In genomic region chr7:103296901-103297836, GRCh38 we compare ENCODE assay signal across 8 cellular contexts. TPM values are rescaled to one million over a fixed set of nuclear protein-coding genes. Genes with fewer than 3 reads are reported as not detected.
DNase-seq lines count a peak whose midpoint lies in the region; ATAC-seq and TF ChIP-seq lines count a peak whose summit lies in the region.

Gene PMPCB (plus strand): TSS chr7:103297435. CDS start chr7:103297460, 25 bp downstream.

- peak; percentile 91 for DNase-seq in ELR (ENCODE audit: low read depth)
- DNase-seq in H4 (ENCODE audit: low spot score): peak; percentile 93
- peak; percentile 73 for DNase-seq in LNCaP clone FGC (ENCODE audit: low read depth)
- peak; percentile 93 for DNase-seq in RWPE1 (ENCODE audit: low spot score)
- peak; percentile 92 for DNase-seq in activated T-helper 2 cell treated with anti-CD3 and anti-CD28 coated beads, Interferon-gamma antibody, Interleukin-2, Interleukin-4, amounts not matched to agents 10 μg/mL and 5 μg/mL and 100 μg/mL, durations not matched to agents 14 hours and 24 hours and 36 hours (ENCODE audit: low spot score)
- DNase-seq in fibroblast of mammary gland (ENCODE audit: low read depth): peak; percentile 90
- DNase-seq in natural killer cell: peak; percentile 96
- peak; percentile 96 for DNase-seq in stimulated activated naive CD4-positive, alpha-beta T cell treated with Interleukin-2 at 50 U/mL for 16 hours (lab: John Stamatoyannopoulos, UW)

- POLR2A ChIA-PET in RWPE1 (lab: Yijun Ruan, JAX; ENCODE audit: low non-redundant PET): no interaction called here

- peaks cover 6% of the 10 kb centered on the region for H3K27me3 Mint-ChIP-seq in activated T-helper 2 cell treated with anti-CD3 and anti-CD28 coated beads, Interferon-gamma antibody, Interleukin-2, Interleukin-4, amounts not matched to agents 10 μg/mL and 5 μg/mL and 100 μg/mL, durations not matched to agents 14 hours and 24 hours and 36 hours (ENCODE audit: low read depth)
- peaks cover 0 to 17% of the 10 kb centered on the region in 2 donors for H3K27me3 Mint-ChIP-seq in natural killer cell (ENCODE audit: low read depth in 2 of 2)

- intact Hi-C loops in activated T-helper 2 cell treated with anti-CD3 and anti-CD28 coated beads, Interferon-gamma antibody, Interleukin-2, Interleukin-4, amounts not matched to agents 10 μg/mL and 5 μg/mL and 100 μg/mL, durations not matched to agents 14 hours and 24 hours and 36 hours (cut with micrococcal nuclease): loop anchor here (5.0 kb wide), 1 partner anchor 50 kb away; the partner anchor contains the start of gene PSMC2
- intact Hi-C loops in natural killer cell (cut with micrococcal nuclease): loop anchor here (1.0 to 5.0 kb wide), 4 partner anchors 17 to 860 kb away; partner anchors contain the start of gene PSMC2

- peak; percentile 98 to 100 (median 98) for ATAC-seq in natural killer cell

- CTCF ChIA-PET in RWPE1 (lab: Yijun Ruan, JAX): interaction anchor here (0.6 to 0.8 kb wide), 7 partner anchors 46 to 1034 kb away, joined by 3 to 8 read pairs (median 3); no protein-coding TSS in a partner anchor

- peak; percentile 97 for TF ChIP-seq CTCF in LNCaP clone FGC (IDR thresholded peaks at IDR 0.05; ENCODE audit: control insufficient read depth, extremely low read depth, insufficient read depth)
- peak; percentile 98 for TF ChIP-seq CTCF in RWPE1 (conservative IDR thresholded peaks at IDR 0.05; ENCODE audit: low read depth)
- peak; percentile 94 for TF ChIP-seq CTCF in fibroblast of mammary gland (conservative IDR thresholded peaks at IDR 0.05; ENCODE audit: control insufficient read depth, insufficient read depth, low read depth, low read length)
- TF ChIP-seq CTCF in natural killer cell (IDR thresholded peaks at IDR 0.05): peak; percentile 89

- H3K27ac Mint-ChIP-seq in activated T-helper 2 cell treated with anti-CD3 and anti-CD28 coated beads, Interferon-gamma antibody, Interleukin-2, Interleukin-4, amounts not matched to agents 10 μg/mL and 5 μg/mL and 100 μg/mL, durations not matched to agents 14 hours and 24 hours and 36 hours: peak within 1 kb of the TSS; percentile 92
- H3K27ac Mint-ChIP-seq in natural killer cell: peak within 1 kb of the TSS; percentile 91 to 93

- H3K27ac ChIP-seq in RWPE1: peak within 1 kb of the TSS; percentile 76

- peak within 1 kb of the TSS; percentile 99 for H3K4me3 Mint-ChIP-seq in activated T-helper 2 cell treated with anti-CD3 and anti-CD28 coated beads, Interferon-gamma antibody, Interleukin-2, Interleukin-4, amounts not matched to agents 10 μg/mL and 5 μg/mL and 100 μg/mL, durations not matched to agents 14 hours and 24 hours and 36 hours (ENCODE audit: low read depth)
- H3K4me3 Mint-ChIP-seq in natural killer cell: peak within 1 kb of the TSS; percentile 92

- peaks cover 37% of the 10 kb centered on the region for H3K36me3 Mint-ChIP-seq in activated T-helper 2 cell treated with anti-CD3 and anti-CD28 coated beads, Interferon-gamma antibody, Interleukin-2, Interleukin-4, amounts not matched to agents 10 μg/mL and 5 μg/mL and 100 μg/mL, durations not matched to agents 14 hours and 24 hours and 36 hours (ENCODE audit: low read depth)
- no peaks in the 10 kb centered on the region for H3K36me3 Mint-ChIP-seq in natural killer cell

- peak within 1 kb of the TSS; percentile 79 for H3K4me3 ChIP-seq in LNCaP clone FGC (ENCODE audit: low read depth, low read length)
- peak within 1 kb of the TSS; percentile 78 for H3K4me3 ChIP-seq in fibroblast of mammary gland (ENCODE audit: control insufficient read depth, low read depth, low read length)

- peaks cover 23% of the 10 kb centered on the region for H3K4me1 Mint-ChIP-seq in activated T-helper 2 cell treated with anti-CD3 and anti-CD28 coated beads, Interferon-gamma antibody, Interleukin-2, Interleukin-4, amounts not matched to agents 10 μg/mL and 5 μg/mL and 100 μg/mL, durations not matched to agents 14 hours and 24 hours and 36 hours (ENCODE audit: low read depth)
- peaks cover 22 to 23% of the 10 kb centered on the region in 2 donors for H3K4me1 Mint-ChIP-seq in natural killer cell

- no peaks in the 10 kb centered on the region for H3K9me3 Mint-ChIP-seq in activated T-helper 2 cell treated with anti-CD3 and anti-CD28 coated beads, Interferon-gamma antibody, Interleukin-2, Interleukin-4, amounts not matched to agents 10 μg/mL and 5 μg/mL and 100 μg/mL, durations not matched to agents 14 hours and 24 hours and 36 hours
- H3K9me3 Mint-ChIP-seq in natural killer cell: no peaks in the 10 kb centered on the region

RNA-seq across cellular contexts. Expression of gene PMPCB, which starts in this region (rescaled TPM):
- total RNA-seq in H4 (2014; rRNA removed; shearing (Covaris generic)): 86.0 and 101 TPM in 2 replicates
- total RNA-seq in activated T-helper 2 cell treated with anti-CD3 and anti-CD28 coated beads, Interferon-gamma antibody, Interleukin-2, Interleukin-4, amounts not matched to agents 10 μg/mL and 5 μg/mL and 100 μg/mL, durations not matched to agents 14 hours and 24 hours and 36 hours: 69.2 and 71.5 TPM in 2 replicates
- 10 to 100 TPM; 65.4 to 77.9 (median 75.9) TPM for total RNA-seq in natural killer cell

Comparison
In these comparisons a context has a peak if more than half of its experiments do, and no peak if none do; other contexts are left out.
1. Peak in every context shown above with its lines: DNase-seq, ATAC-seq, H3K4me3 ChIP-seq and H3K27ac ChIP-seq.